ENCODE assay signal across 1 cellular context in genomic region chr1:7482077-7482476, GRCh38.
TF ChIP-seq lines count a peak whose summit lies in the region.

No MANE protein-coding gene starts in this region.

TF ChIP-seq in H1, 55 proteins besides CTCF, POLR2A, EP300 and RAD21 (continued from another document):
- TF ChIP-seq CHD7 (IDR thresholded peaks at IDR 0.05; ENCODE audit: insufficient replicate concordance, low read length) = no peak
- TF ChIP-seq KDM4A (IDR thresholded peaks at IDR 0.05; ENCODE audit: low read depth, low read length, severe bottlenecking) = no peak
- TF ChIP-seq TEAD4 (IDR thresholded peaks at IDR 0.05; ENCODE audit: low read depth, low read length) = no peak
- no peak for TF ChIP-seq BCL11A (IDR thresholded peaks at IDR 0.05; ENCODE audit: low read depth in 2 of 2, low read length in 2 of 2)
- no peak for TF ChIP-seq EZH2 (IDR thresholded peaks at IDR 0.05; ENCODE audit: low read depth, low read length, severe bottlenecking)
- no peak for TF ChIP-seq RBBP5 (IDR thresholded peaks at IDR 0.05; ENCODE audit: borderline replicate concordance, low read depth, low read length)
- TF ChIP-seq PHF8 (conservative IDR thresholded peaks at IDR 0.05; ENCODE audit: low read depth, low read length) = no peak
- no peak for TF ChIP-seq KDM5A (IDR thresholded peaks at IDR 0.05; ENCODE audit: low read length)
